In the genomic region with DNA sequence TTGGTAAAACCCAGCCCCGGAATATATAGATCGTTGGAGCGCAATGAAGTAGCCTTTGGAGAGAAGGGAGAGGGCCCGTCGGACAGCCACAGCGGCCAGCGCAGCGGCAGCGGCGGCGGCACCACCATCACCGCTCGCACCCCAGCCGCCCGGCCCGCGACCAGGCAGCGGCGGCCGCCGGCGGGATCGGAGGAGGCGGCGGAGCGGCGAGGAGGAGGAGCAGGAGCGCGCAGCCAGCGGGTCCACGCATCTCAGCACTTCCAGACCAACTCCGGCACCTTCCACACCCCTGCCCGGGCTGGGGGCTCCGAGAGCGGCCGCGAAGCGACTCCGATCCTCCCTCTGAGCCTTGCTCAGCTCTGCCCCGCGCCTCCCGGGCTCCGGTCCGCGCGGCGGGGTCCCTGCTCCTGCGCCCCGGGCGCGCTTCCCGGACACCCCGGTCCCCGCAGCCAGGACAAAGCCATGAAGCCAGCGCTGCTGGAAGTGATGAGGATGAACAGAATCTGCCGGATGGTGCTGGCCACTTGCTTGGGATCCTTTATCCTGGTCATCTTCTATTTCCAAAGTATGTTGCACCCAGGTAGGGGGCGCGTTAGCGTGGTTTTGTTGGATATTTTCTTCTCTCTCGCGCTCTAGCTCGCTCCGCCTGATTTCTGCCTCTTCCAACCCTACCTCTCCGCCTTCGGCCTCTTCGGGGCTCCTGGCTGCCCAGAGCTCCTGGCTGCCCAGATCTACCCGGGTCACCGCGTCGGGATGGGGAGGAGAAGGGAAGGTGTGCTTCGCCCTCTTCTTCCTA, we compare ENCODE assay signal across 8 cellular contexts. TPM values are rescaled to one million over a fixed set of nuclear protein-coding genes. Genes with fewer than 3 reads are reported as not detected.
DNase-seq lines count a peak whose midpoint lies in the region; ATAC-seq, FAIRE-seq and TF ChIP-seq lines count a peak whose summit lies in the region.

No MANE protein-coding gene starts in this region.

- FAIRE-seq in endothelial cell of umbilical vein (lab: Jason Lieb, UNC), result peak; percentile 83

- H3K79me2 ChIP-seq in endothelial cell of umbilical vein (ENCODE audit: control insufficient read depth, insufficient read depth, low read length), result peaks cover 47% of the 10 kb centered on the region

- H3K9ac ChIP-seq in endothelial cell of umbilical vein (replicated peaks; ENCODE audit: extremely low read depth, insufficient read depth, low read length), result peak overlapping the region; percentile 69

- no peaks in the 10 kb centered on the region for H3K27me3 ChIP-seq in CD4-positive, alpha-beta memory T cell (ENCODE audit: insufficient read depth, low read length)
- no peaks in the 10 kb centered on the region for H3K27me3 ChIP-seq in endothelial cell of umbilical vein (ENCODE audit: control insufficient read depth in 2 of 2, insufficient read depth in 2 of 2, low read length in 2 of 2)

- H3K27ac ChIP-seq in CD4-positive, alpha-beta memory T cell (ENCODE audit: low read depth, low read length), result peak overlapping the region; percentile 83
- peak overlapping the region; percentile 16 for H3K27ac ChIP-seq in endothelial cell of umbilical vein (ENCODE audit: insufficient read depth, low read depth, low read length)

- DNase-seq in CD4-positive, alpha-beta memory T cell, result peak; percentile 41 to 67 (median 64)
- peak; percentile 46 for DNase-seq in GM19238 (ENCODE audit: insufficient read length, low spot score)
- peak; percentile 76 for DNase-seq in NCI-H748 (lab: John Stamatoyannopoulos, UW; ENCODE audit: unreplicated experiment)
- DNase-seq in activated CD8-positive, alpha-beta memory T cell treated with anti-CD3 and anti-CD28 coated beads for 24 hours, result peak; percentile 86
- peak; percentile 79 for DNase-seq in endothelial cell of umbilical vein (ENCODE audit: low read depth, low spot score)
- DNase-seq in mesothelial cell of epicardium (ENCODE audit: low spot score in 2 of 2, unreplicated experiment in 2 of 2), result peak; percentile 27 to 67
- peak; percentile 48 for DNase-seq in stimulated activated naive CD4-positive, alpha-beta T cell treated with Interleukin-2 at 50 U/mL for 16 hours (lab: John Stamatoyannopoulos, UW)

- H3K4me3 ChIP-seq in CD4-positive, alpha-beta memory T cell (ENCODE audit: low read length in 2 of 2), result peak overlapping the region; percentile 72 to 99
- peak overlapping the region; percentile 64 to 76 (median 68) for H3K4me3 ChIP-seq in endothelial cell of umbilical vein (replicated peaks in 1 of 3; ENCODE audit: insufficient read depth in 1 of 3, low read depth in 1 of 3, low read length in 3 of 3)

- dilution Hi-C loops in endothelial cell of umbilical vein (cut with MboI; ENCODE audit: extremely low pct_ligation_motif_present, low sequenced_read_pairs), result no loop called here

- peaks cover 28 to 70% (median 42%) of the 10 kb centered on the region in 4 donors for H3K4me1 Mint-ChIP-seq in CD4-positive, alpha-beta memory T cell
- peaks cover 16% of the 10 kb centered on the region for H3K4me1 Mint-ChIP-seq in mesothelial cell of epicardium

- no peaks in the 10 kb centered on the region for H3K9me1 ChIP-seq in endothelial cell of umbilical vein (replicated peaks; ENCODE audit: control insufficient read depth, extremely low read depth, insufficient read depth, low read length)

- H3K4me2 ChIP-seq in endothelial cell of umbilical vein (ENCODE audit: insufficient read depth, low read length), result peak overlapping the region; percentile 83

- peak overlapping the region; percentile 85 to 98 (median 96) for H3K27ac Mint-ChIP-seq in CD4-positive, alpha-beta memory T cell
- peak overlapping the region; percentile 91 for H3K27ac Mint-ChIP-seq in mesothelial cell of epicardium

- CTCF ChIA-PET in CD4-positive, alpha-beta memory T cell (lab: Charles Lee; ENCODE audit: partially characterized antibody), result interaction anchor here (0.8 to 4.9 kb wide), 30 partner anchors 16 to 596 kb away, joined by 3 to 23 read pairs (median 4); no protein-coding TSS in a partner anchor
- CTCF ChIA-PET in endothelial cell of umbilical vein (lab: Charles Lee), result interaction anchor here (0.6 to 4.6 kb wide), 17 partner anchors 11 to 596 kb away, joined by 3 to 46 read pairs (median 4); no protein-coding TSS in a partner anchor

- no peaks in the 10 kb centered on the region for H3K36me3 ChIP-seq in CD4-positive, alpha-beta memory T cell (ENCODE audit: insufficient read depth, low read length)
- H3K36me3 ChIP-seq in endothelial cell of umbilical vein (ENCODE audit: control insufficient read depth in 2 of 2, extremely low read depth in 1 of 2, insufficient read depth in 2 of 2, low read length in 2 of 2), result no peaks in the 10 kb centered on the region

- no peaks in the 10 kb centered on the region for H3K9me3 Mint-ChIP-seq in CD4-positive, alpha-beta memory T cell
- H3K9me3 Mint-ChIP-seq in mesothelial cell of epicardium, result no peaks in the 10 kb centered on the region

- peak; percentile 25 for ATAC-seq in HG03378 (IDR thresholded peaks at IDR 0.05; ENCODE audit: unreplicated experiment)

- H3K27me3 Mint-ChIP-seq in CD4-positive, alpha-beta memory T cell, result no peaks in the 10 kb centered on the region
- H3K27me3 Mint-ChIP-seq in mesothelial cell of epicardium (ENCODE audit: low read depth), result peaks cover 56% of the 10 kb centered on the region

- peak overlapping the region; percentile 98 to 100 (median 99) for H3K4me3 Mint-ChIP-seq in CD4-positive, alpha-beta memory T cell
- H3K4me3 Mint-ChIP-seq in mesothelial cell of epicardium, result peak overlapping the region; percentile 95

- TF ChIP-seq POLR2A in endothelial cell of umbilical vein (IDR thresholded peaks at IDR 0.05; ENCODE audit: low read depth, low read length), result peak; percentile 78

- no peaks in the 10 kb centered on the region for H3K9me3 ChIP-seq in CD4-positive, alpha-beta memory T cell (ENCODE audit: control insufficient read depth in 1 of 2, low read length in 2 of 2)
- H3K9me3 ChIP-seq in endothelial cell of umbilical vein (replicated peaks; ENCODE audit: control insufficient read depth, insufficient read depth, low read length), result no peaks in the 10 kb centered on the region

- peaks cover 41% of the 10 kb centered on the region for H3K4me1 ChIP-seq in CD4-positive, alpha-beta memory T cell (ENCODE audit: insufficient read depth, low read length)
- peaks cover 40% of the 10 kb centered on the region for H3K4me1 ChIP-seq in endothelial cell of umbilical vein (ENCODE audit: control insufficient read depth, extremely low read depth, insufficient read depth, low read length)

- peaks cover 0 to 21% of the 10 kb centered on the region in 2 donors for H3K36me3 Mint-ChIP-seq in CD4-positive, alpha-beta memory T cell
- H3K36me3 Mint-ChIP-seq in mesothelial cell of epicardium, result no peaks in the 10 kb centered on the region

- no peaks in the 10 kb centered on the region for H4K20me1 ChIP-seq in endothelial cell of umbilical vein (replicated peaks; ENCODE audit: control insufficient read depth, extremely low read depth, insufficient read depth, low read length)

- peak overlapping the region; percentile 69 for H2AFZ ChIP-seq in endothelial cell of umbilical vein (ENCODE audit: low read depth, low read length)

- peak; percentile 39 to 44 for TF ChIP-seq CTCF in endothelial cell of umbilical vein (IDR thresholded peaks at IDR 0.05; ENCODE audit: extremely low read depth in 1 of 2, insufficient read depth in 1 of 2, low read depth in 1 of 2, low read length in 2 of 2)
- TF ChIP-seq CTCF in mesothelial cell of epicardium (IDR thresholded peaks at IDR 0.05; ENCODE audit: unreplicated experiment), result peak; percentile 31

- TSS peak; percentile 55 for BruUV-seq in endothelial cell of umbilical vein (replicated peaks; lab: Mats Ljungman, UMichigan)

- intact Hi-C loops in CD4-positive, alpha-beta memory T cell (cut with micrococcal nuclease), result loop anchor here (1.0 to 5.0 kb wide), 13 partner anchors 28 to 650 kb away; a partner anchor contains a TSS
- intact Hi-C loops in endothelial cell of umbilical vein (cut with micrococcal nuclease), result loop anchor here (1.0 to 10.0 kb wide), 10 partner anchors 74 to 596 kb away; a partner anchor contains a TSS

- POLR2A ChIA-PET in CD4-positive, alpha-beta memory T cell (lab: Charles Lee; ENCODE audit: partially characterized antibody), result interaction anchor here (0.6 to 6.6 kb wide), 24 partner anchors 11 to 502 kb away, joined by 3 to 172 read pairs (median 5); a partner anchor contains a TSS
- POLR2A ChIA-PET in endothelial cell of umbilical vein (lab: Charles Lee), result interaction anchor here (0.5 to 0.7 kb wide), 4 partner anchors 149 to 411 kb away, joined by 3 to 8 read pairs (median 4); no protein-coding TSS in a partner anchor

TF ChIP-seq in endothelial cell of umbilical vein, 7 proteins besides CTCF, POLR2A, EP300 and RAD21:
- TF ChIP-seq FOS (IDR thresholded peaks at IDR 0.05; ENCODE audit: borderline replicate concordance, insufficient read depth, low read length) (no peak), EZH2 (IDR thresholded peaks at IDR 0.05; ENCODE audit: borderline replicate concordance, low read depth, low read length, severe bottlenecking) (no peak), POLR2AphosphoS5 (IDR thresholded peaks at IDR 0.05; ENCODE audit: insufficient read depth, low read depth, low read length) (peak; percentile 83)
- TF ChIP-seq, protein P1, sequence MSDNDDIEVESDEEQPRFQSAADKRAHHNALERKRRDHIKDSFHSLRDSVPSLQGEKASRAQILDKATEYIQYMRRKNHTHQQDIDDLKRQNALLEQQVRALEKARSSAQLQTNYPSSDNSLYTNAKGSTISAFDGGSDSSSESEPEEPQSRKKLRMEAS (IDR thresholded peaks at IDR 0.05; ENCODE audit: insufficient read depth, insufficient read length), result no peak

RNA-seq across cellular contexts. Expression of a gene that starts 0.4 kb away (rescaled TPM):
- 10 to 100 TPM; 55.1 to 55.8 TPM for total RNA-seq in CD4-positive, alpha-beta memory T cell
- 10 to 100 TPM; 63.8 to 64.6 TPM for polyA plus RNA-seq in CD4-positive, alpha-beta memory T cell
- 20.9 and 24.2 TPM in 2 replicates for total RNA-seq in endothelial cell of umbilical vein
- polyA plus RNA-seq in endothelial cell of umbilical vein, result 19.7 and 21.9 TPM in 2 replicates
- 17.6 and 19.9 TPM in 2 replicates for polyA plus RNA-seq in endothelial cell of umbilical vein (2011; cell fraction: cytosol; rRNA removed)
- 14.8 and 15.5 TPM in 2 replicates for polyA plus RNA-seq in endothelial cell of umbilical vein (2011; cell fraction: nucleus; rRNA removed)
- polyA plus RNA-seq in endothelial cell of umbilical vein (2012), result 18.2 and 18.4 TPM in 2 replicates
- polyA minus RNA-seq in endothelial cell of umbilical vein, result 13.4 and 17.2 TPM in 2 replicates
- 0.41 TPM for polyA minus RNA-seq in endothelial cell of umbilical vein (2011; cell fraction: cytosol; rRNA and poly(A)+ RNA removed)
- polyA minus RNA-seq in endothelial cell of umbilical vein (2011; cell fraction: nucleus; rRNA and poly(A)+ RNA removed), result 20.7 and 22.8 TPM in 2 replicates
- 9.0 to 15.0 TPM (median 12.1 TPM) in 3 replicates for total RNA-seq in mesothelial cell of epicardium

Comparison
In these comparisons a context has a peak if more than half of its experiments do, and no peak if none do; other contexts are left out.
1. Peak in every context shown above with its lines: DNase-seq, ATAC-seq, H3K4me3 ChIP-seq and H3K27ac ChIP-seq.